ENCODE assay signal across 27 cellular contexts in genomic region chr12:114384746-114385145, GRCh38. TPM values are rescaled to one million over a fixed set of nuclear protein-coding genes. Genes with fewer than 3 reads are reported as not detected.
DNase-seq lines count a peak whose midpoint lies in the region; ATAC-seq, FAIRE-seq and TF ChIP-seq lines count a peak whose summit lies in the region.
"Had no signal": no experiment of that assay in that cellular context is flagged by ENCODE, and none has a peak within 500 bp of the region (broad histone marks: within the 10 kb centered on the region; RNA-seq: fewer than 3 reads in every experiment).

No MANE protein-coding gene starts in this region.

- H3K4me1 Mint-ChIP-seq in astrocyte (ENCODE audit: low read depth, unreplicated experiment) = no peaks in the 10 kb centered on the region
- H3K4me1 Mint-ChIP-seq: CD14-positive monocyte had no signal

- H3K9me3 ChIP-seq in astrocyte (ENCODE audit: insufficient read depth, low read depth, low read length) = no peaks in the 10 kb centered on the region
- no peaks in the 10 kb centered on the region for H3K9me3 ChIP-seq in cardiac muscle cell (ENCODE audit: low read depth)

- H3K4me1 ChIP-seq in astrocyte (ENCODE audit: insufficient read depth, low read length) (no peaks in the 10 kb centered on the region), cardiac muscle cell (ENCODE audit: low read depth) (peaks cover 25% of the 10 kb centered on the region)

- H2AFZ ChIP-seq in astrocyte (ENCODE audit: low read depth, low read length) = no peak overlapping the region
- H2AFZ ChIP-seq: GM23248, PC-9 had no signal

- H3K27me3 ChIP-seq in astrocyte (ENCODE audit: insufficient read depth, low read length) = no peaks in the 10 kb centered on the region
- no peaks in the 10 kb centered on the region for H3K27me3 ChIP-seq in cardiac muscle cell

- no peaks in the 10 kb centered on the region for H4K20me1 ChIP-seq in astrocyte (ENCODE audit: insufficient read depth, low read length)

- no peak for FAIRE-seq in astrocyte (lab: Jason Lieb, UNC)
- FAIRE-seq: D721Med, GM12878 had no signal

- TF ChIP-seq CTCF in astrocyte (IDR thresholded peaks at IDR 0.05; ENCODE audit: insufficient read depth, low read depth, low read length) = no peak
- no peak for TF ChIP-seq CTCF in cardiac muscle cell (IDR thresholded peaks at IDR 0.05; ENCODE audit: low read depth, low read length)

- no peak for ATAC-seq in GM21529 (IDR thresholded peaks at IDR 0.05; ENCODE audit: unreplicated experiment)
- no peak for ATAC-seq in HG03460 (IDR thresholded peaks at IDR 0.05; ENCODE audit: unreplicated experiment)
- ATAC-seq: GM12878, SK-N-SH treated with all-trans-retinoic acid at 6 μM for 48 hours had no signal

- H3K4me3 ChIP-seq in astrocyte (ENCODE audit: insufficient read depth, low read depth, low read length) (no peak overlapping the region), cardiac muscle cell (no peak overlapping the region)
- H3K4me3 ChIP-seq: GM12878, GM23248, PC-9 had no signal

- no peak overlapping the region for H3K27ac Mint-ChIP-seq in astrocyte (ENCODE audit: unreplicated experiment)
- H3K27ac Mint-ChIP-seq: CD14-positive monocyte had no signal

- H3K27ac ChIP-seq in astrocyte (ENCODE audit: low read depth, low read length) = no peak overlapping the region
- H3K27ac ChIP-seq in cardiac muscle cell = peak overlapping the region; percentile 50
- H3K27ac ChIP-seq: GM23248, KMS-11, PC-9 had no signal

- no peaks in the 10 kb centered on the region for H3K9me3 Mint-ChIP-seq in astrocyte (ENCODE audit: unreplicated experiment)

- no peak overlapping the region for H3K9ac ChIP-seq in astrocyte (ENCODE audit: low read length)
- H3K9ac ChIP-seq: GM23248, KMS-11 had no signal

- no peak overlapping the region for H3K4me3 Mint-ChIP-seq in astrocyte (ENCODE audit: unreplicated experiment)
- H3K4me3 Mint-ChIP-seq: CD14-positive monocyte had no signal

- no peaks in the 10 kb centered on the region for H3K36me3 Mint-ChIP-seq in astrocyte (ENCODE audit: low read depth, unreplicated experiment)
- H3K36me3 Mint-ChIP-seq: CD14-positive monocyte had no signal

- H3K4me2 ChIP-seq in astrocyte (ENCODE audit: low read length) = no peak overlapping the region
- H3K4me2 ChIP-seq: KMS-11, PC-9 had no signal

- DNase-seq in EH (ENCODE audit: low read depth) (peak; percentile 87), astrocyte (ENCODE audit: low read depth) (peak; percentile 19), cardiac muscle cell (ENCODE audit: low read depth in 1 of 2, low spot score in 1 of 2) (peak in 1 of 2 donors; percentile 85), NCI-H524 treated with DMSO at 0.1 percent for 48 hours (lab: John Stamatoyannopoulos, UW) (no peak), amniotic stem cell (lab: John Stamatoyannopoulos, UW) (no peak)
- DNase-seq: ACHN, DMS53, EL, GF-D8, GM23248, HCEC 1CT, IMR-90, NCI-H1092 treated with DMSO at 0.1 percent for 48 hours, NCI-H1436 treated with DMSO at 0.1 percent for 48 hours, NCI-H2029, NCI-H2227 treated with DMSO at 0.1 percent for 48 hours, NCI-H510A, NCI-H748 treated with DMSO at 0.1 percent for 48 hours, PC-9, RPMI8226 had no signal

- H3K79me2 ChIP-seq in astrocyte (ENCODE audit: insufficient read depth, low read length) = no peaks in the 10 kb centered on the region

- H3K27me3 Mint-ChIP-seq in astrocyte (ENCODE audit: low read depth, unreplicated experiment) = peaks cover 40% of the 10 kb centered on the region

- H3K36me3 ChIP-seq in astrocyte (ENCODE audit: insufficient read depth, low read length) (no peaks in the 10 kb centered on the region), cardiac muscle cell (peaks cover 43% of the 10 kb centered on the region)

RNA-seq across cellular contexts. Expression of gene TBX5, which starts 21.2 kb away (rescaled TPM):
- total RNA-seq in astrocyte (not detected in 2 replicates), cardiac muscle cell (108 and 109 TPM in 2 replicates)
- 83.3 and 110 TPM in 2 replicates for polyA plus RNA-seq in cardiac muscle cell
- total RNA-seq: GM12878, PC-9 had no signal
- polyA plus RNA-seq: CD14-positive monocyte had no signal

Comparison
In these comparisons a context has a peak if more than half of its experiments do, and no peak if none do; other contexts are left out.
1. DNase-seq: peak in EH (single experiment) and astrocyte (single experiment); none in NCI-H524 treated with DMSO at 0.1 percent for 48 hours (single experiment) and amniotic stem cell (single experiment).
2. RNA of gene TBX5, which starts 21.2 kb away (total RNA-seq): 108 to 109 TPM in cardiac muscle cell; not detected in astrocyte; every median in the first group is over 100 times any median in the second.